Comparison of ENCODE assay signal across 1 cellular context in the genomic region with DNA sequence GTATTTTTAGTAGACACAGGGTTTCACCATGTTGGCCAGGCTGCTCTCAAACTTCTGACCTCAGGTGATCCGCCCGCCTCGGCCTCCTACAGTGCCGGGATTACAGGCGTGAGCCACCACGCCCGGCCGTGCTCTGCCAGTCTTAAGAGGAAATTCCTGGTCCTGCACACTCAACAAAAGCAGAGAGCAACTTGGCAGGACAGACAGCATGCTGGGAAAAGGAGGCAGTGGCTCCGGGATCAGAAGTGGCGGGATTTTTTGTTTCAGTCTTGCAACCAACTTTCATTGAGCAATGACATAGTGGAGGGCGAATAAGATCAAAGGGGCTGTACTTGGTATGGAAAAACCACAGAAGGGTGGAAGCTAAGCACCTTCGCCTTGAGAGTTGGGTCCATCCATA.
TF ChIP-seq lines count a peak whose summit lies in the region.

No MANE protein-coding gene starts in this region.

TF ChIP-seq in endothelial cell of umbilical vein, 7 proteins besides CTCF, POLR2A, EP300 and RAD21:
- TF ChIP-seq POLR2AphosphoS5 (IDR thresholded peaks at IDR 0.05; ENCODE audit: insufficient read depth, low read depth, low read length) (no peak), FOS (IDR thresholded peaks at IDR 0.05; ENCODE audit: borderline replicate concordance, insufficient read depth, low read length) (no peak), EZH2 (IDR thresholded peaks at IDR 0.05; ENCODE audit: borderline replicate concordance, low read depth, low read length, severe bottlenecking) (no peak), GATA2 (IDR thresholded peaks at IDR 0.05; ENCODE audit: insufficient read depth, insufficient read length, low read depth, low read length) (no peak), MAX (IDR thresholded peaks at IDR 0.05; ENCODE audit: insufficient read depth, insufficient read length) (no peak), JUN (IDR thresholded peaks at IDR 0.05; ENCODE audit: borderline replicate concordance, insufficient read depth, insufficient read length, low read depth) (no peak), MYC (IDR thresholded peaks at IDR 0.05; ENCODE audit: low read depth, low read length) (no peak)
